ENCODE assay signal across 8 cellular contexts in genomic region chr10:37976091-37976879, GRCh38. TPM values are rescaled to one million over a fixed set of nuclear protein-coding genes. Genes with fewer than 3 reads are reported as not detected.
DNase-seq lines count a peak whose midpoint lies in the region; ATAC-seq and FAIRE-seq lines count a peak whose summit lies in the region.

Gene ZNF25, minus strand, starts transcription at chr10:37976647. Its CDS starts 4,925 bp downstream, at chr10:37971722.

- peak within 1 kb of the TSS; percentile 57 for H3K23ac ChIP-seq in mesendoderm (ENCODE audit: low read length)

- no CpG with 5 or more reads among the region's 66 CpGs for WGBS in mesendoderm (ENCODE audit: extremely low coverage, insufficient coverage, low lambda C conversion rate)

- in situ Hi-C loops in Caki2 (cut with HindIII; ENCODE audit: low pct_unique_long_range_greater_than_20kb, low sequenced_read_pairs): no loop called here

- no peak within 1 kb of the TSS for H3K4ac ChIP-seq in mesendoderm (ENCODE audit: low read depth, low read length)

- H3K79me1 ChIP-seq in mesendoderm (ENCODE audit: low read length): no peaks in the 10 kb centered on the region

- peaks cover 8% of the 10 kb centered on the region for H3K4me1 ChIP-seq in endocrine pancreas (ENCODE audit: control insufficient read depth, insufficient read depth, low read length)
- no peaks in the 10 kb centered on the region for H3K4me1 ChIP-seq in mesendoderm (ENCODE audit: control insufficient read depth, low read depth, low read length)

- no peak within 1 kb of the TSS for H4K5ac ChIP-seq in mesendoderm (ENCODE audit: low read length)

- H3K36me3 ChIP-seq in endocrine pancreas (ENCODE audit: control insufficient read depth, insufficient read depth, low read length): no peaks in the 10 kb centered on the region
- H3K36me3 ChIP-seq in mesendoderm (ENCODE audit: control insufficient read depth, insufficient read depth, low read length): no peaks in the 10 kb centered on the region

- H2BK120ac ChIP-seq in mesendoderm (ENCODE audit: low read depth, low read length): no peak within 1 kb of the TSS

- no peak within 1 kb of the TSS for H4K8ac ChIP-seq in mesendoderm (ENCODE audit: low read depth, low read length)

- peak; percentile 97 for FAIRE-seq in HTR-8/SVneo (lab: Jason Lieb, UNC)

- H3K4me3 ChIP-seq in endocrine pancreas (ENCODE audit: control insufficient read depth, insufficient read depth, low read length) (peak within 1 kb of the TSS; percentile 98), mesendoderm (ENCODE audit: low read length) (peak within 1 kb of the TSS; percentile 57)

- no peak within 1 kb of the TSS for H2BK15ac ChIP-seq in mesendoderm (replicated peaks; ENCODE audit: low read depth)

- H2AK5ac ChIP-seq in mesendoderm (ENCODE audit: low read length): no peak within 1 kb of the TSS

- H3K79me2 ChIP-seq in mesendoderm (ENCODE audit: control insufficient read depth, insufficient read depth, low read length): no peaks in the 10 kb centered on the region

- peak; percentile 94 for ATAC-seq in GM21367 (IDR thresholded peaks at IDR 0.05; ENCODE audit: unreplicated experiment)

- H3K27ac ChIP-seq in mesendoderm (ENCODE audit: low read depth, low read length): peak within 1 kb of the TSS; percentile 79

- H3K4me2 ChIP-seq in mesendoderm (ENCODE audit: low read length): peak within 1 kb of the TSS; percentile 42

- H2BK5ac ChIP-seq in mesendoderm (ENCODE audit: low read length): no peak within 1 kb of the TSS

- H3K56ac ChIP-seq in mesendoderm (ENCODE audit: low read length): peak within 1 kb of the TSS; percentile 96

- H3K9ac ChIP-seq in endocrine pancreas (ENCODE audit: control insufficient read depth, insufficient read depth, low read length) (peak within 1 kb of the TSS; percentile 96), mesendoderm (ENCODE audit: low read length) (peak within 1 kb of the TSS; percentile 81)

- H3K27me3 ChIP-seq in endocrine pancreas (ENCODE audit: control insufficient read depth, insufficient read depth, low read length) (no peaks in the 10 kb centered on the region), mesendoderm (ENCODE audit: insufficient read depth, low read length, poor library complexity) (no peaks in the 10 kb centered on the region)

- H3K9me3 ChIP-seq in endocrine pancreas (ENCODE audit: control insufficient read depth, low read length): no peaks in the 10 kb centered on the region

- DNase-seq in Caki2 (ENCODE audit: low read depth) (peak; percentile 100), HTR-8/SVneo (ENCODE audit: insufficient read length, low spot score) (peak; percentile 98), NOMO-1 treated with DMSO at 0.1 percent for 48 hours (lab: John Stamatoyannopoulos, UW; ENCODE audit: unreplicated experiment) (peak; percentile 99), mesendoderm (peak; percentile 100)
- peak; percentile 98 for DNase-seq in activated CD8-positive, alpha-beta memory T cell treated with anti-CD3 and anti-CD28 coated beads, Interleukin-2, amount 50 U/mL, for 1 hour (ENCODE audit: extremely low read depth)
- peak; percentile 98 for DNase-seq in stimulated activated CD8-positive, alpha-beta memory T cell treated with anti-CD3 and anti-CD28 coated beads, Interleukin-15, amount 100 ng/mL, for 1 hour (ENCODE audit: low read depth)

- H3K18ac ChIP-seq in mesendoderm (ENCODE audit: low read length): peak within 1 kb of the TSS; percentile 5

RNA-seq across cellular contexts. Expression of gene ZNF25, which starts in this region (rescaled TPM):
- total RNA-seq in Caki2 (2014; rRNA removed; shearing (Covaris generic); ENCODE audit: low replicate concordance): 1.7 and 2.6 TPM in 2 replicates
- 0.48 TPM for polyA plus RNA-seq in mesendoderm (2013, experiment 1 of 2)
- 0.43 TPM for polyA plus RNA-seq in mesendoderm (2013, experiment 2 of 2)

Comparison
In these comparisons a context has a peak if more than half of its experiments do, and no peak if none do; other contexts are left out.
1. Peak in every context shown above with its lines: DNase-seq, ATAC-seq, H3K4me3 ChIP-seq and H3K27ac ChIP-seq.